In genomic region chr12:127081058-127081457, GRCh38 we compare ENCODE assay signal across 31 cellular contexts.
"Had no signal": no experiment of that assay in that cellular context is flagged by ENCODE, and none has a peak within 500 bp of the region (broad histone marks: within the 10 kb centered on the region; RNA-seq: fewer than 3 reads in every experiment).

No MANE protein-coding gene starts in this region.

- ATAC-seq: activated CD4-positive, CD25-positive, alpha-beta regulatory T cell treated with anti-CD3 and anti-CD28 coated beads, Interleukin-2, amount 50 U/mL, for 24 hours; activated CD8-positive, alpha-beta T cell treated with anti-CD3 and anti-CD28 coated beads for 36 hours; activated naive CD8-positive, alpha-beta T cell treated with anti-CD3 and anti-CD28 coated beads, Interleukin-2, amount 50 U/mL, for 24 hours; activated T-cell treated with anti-CD3 and anti-CD28 coated beads, Interleukin-2, amount 50 U/mL, for 4 hours; activated T-helper 17 cell treated with anti-CD3 and anti-CD28 coated beads, Interleukin-2, amount 50 U/mL, for 72 hours; body of pancreas; esophagus mucosa; foreskin keratinocyte; gastrocnemius medialis; heart left ventricle had no signal

- H3K36me3 ChIP-seq: adrenal gland, cardiac muscle cell, gastrocnemius medialis, heart left ventricle had no signal

- H3K27me3 ChIP-seq: adrenal gland, body of pancreas, cardiac muscle cell, foreskin keratinocyte, gastrocnemius medialis had no signal

- H3K4me3 ChIP-seq: adrenal gland, body of pancreas, cardiac muscle cell, coronary artery, dorsolateral prefrontal cortex, gastrocnemius medialis, heart left ventricle had no signal

- DNase-seq: activated B cell treated with CpG ODN at 0.5 μM for 24 hours; activated CD4-positive, alpha-beta T cell treated with anti-CD3 and anti-CD28 coated beads for 48 hours; activated CD4-positive, alpha-beta T cell treated with anti-CD3 and anti-CD28 coated beads, Interleukin-2, amount 50 U/mL, for 1 hour; activated CD4-positive, alpha-beta T cell treated with anti-CD3 and anti-CD28 coated beads, Interleukin-2, amount 50 U/mL, for 48 hours; activated CD8-positive, alpha-beta memory T cell treated with anti-CD3 and anti-CD28 coated beads for 24 hours; activated CD8-positive, alpha-beta T cell treated with anti-CD3 and anti-CD28 coated beads for 36 hours; activated effector memory CD4-positive, alpha-beta T cell treated with Interleukin-2 at 50 U/mL for 16 hours; activated naive CD4-positive, alpha-beta T cell treated with anti-CD3 and anti-CD28 coated beads for 36 hours; activated naive CD8-positive, alpha-beta T cell treated with anti-CD3 and anti-CD28 coated beads for 36 hours; activated naive CD8-positive, alpha-beta T cell treated with anti-CD3 and anti-CD28 coated beads, Interleukin-2, amount 50 U/mL, for 24 hours; activated T-cell treated with anti-CD3 and anti-CD28 coated beads, Interleukin-2, amount 50 U/mL, for 4 hours; adrenal gland; amygdala; aorta; body of pancreas; central memory CD4-positive, alpha-beta T cell; cerebellar nuclear complex; dorsolateral prefrontal cortex; effector memory CD4-positive, alpha-beta T cell; endodermal cell; foreskin keratinocyte; gastrocnemius medialis; glutamatergic neuron; heart left ventricle; T-helper 2 cell had no signal

- H3K9me3 ChIP-seq: adrenal gland, body of pancreas, gastrocnemius medialis, heart left ventricle had no signal

- H3K4me1 ChIP-seq: adrenal gland, body of pancreas had no signal

- H3K27ac ChIP-seq: adrenal gland, body of pancreas, cardiac muscle cell, coronary artery, dorsolateral prefrontal cortex, foreskin keratinocyte, gastrocnemius medialis, heart left ventricle, VCaP had no signal
